2 cellular contexts compared by ENCODE assay signal in the genomic region with DNA sequence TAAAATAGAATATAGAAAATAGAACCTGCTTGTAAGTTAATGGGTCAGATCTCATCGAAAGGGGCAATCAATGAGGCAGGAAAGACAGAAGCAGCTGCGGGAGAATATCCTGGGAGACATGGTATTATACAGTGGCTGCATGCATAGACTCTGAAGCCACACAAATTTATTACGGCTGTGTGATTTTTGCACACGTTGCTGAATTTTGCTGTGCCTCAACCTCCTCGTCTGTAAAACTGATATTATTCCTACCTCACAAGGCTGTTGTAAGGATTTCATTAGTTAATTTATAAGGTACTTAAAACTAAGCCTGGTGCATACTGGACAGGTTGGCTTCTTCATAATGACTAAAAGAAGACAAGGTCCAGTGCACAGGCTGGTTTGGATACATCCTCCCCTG.
TF ChIP-seq lines count a peak whose summit lies in the region.

No MANE protein-coding gene starts in this region.

TF ChIP-seq in A549, 52 proteins besides CTCF, POLR2A, EP300 and RAD21 (continued from another document):
- TF ChIP-seq, protein P1, sequence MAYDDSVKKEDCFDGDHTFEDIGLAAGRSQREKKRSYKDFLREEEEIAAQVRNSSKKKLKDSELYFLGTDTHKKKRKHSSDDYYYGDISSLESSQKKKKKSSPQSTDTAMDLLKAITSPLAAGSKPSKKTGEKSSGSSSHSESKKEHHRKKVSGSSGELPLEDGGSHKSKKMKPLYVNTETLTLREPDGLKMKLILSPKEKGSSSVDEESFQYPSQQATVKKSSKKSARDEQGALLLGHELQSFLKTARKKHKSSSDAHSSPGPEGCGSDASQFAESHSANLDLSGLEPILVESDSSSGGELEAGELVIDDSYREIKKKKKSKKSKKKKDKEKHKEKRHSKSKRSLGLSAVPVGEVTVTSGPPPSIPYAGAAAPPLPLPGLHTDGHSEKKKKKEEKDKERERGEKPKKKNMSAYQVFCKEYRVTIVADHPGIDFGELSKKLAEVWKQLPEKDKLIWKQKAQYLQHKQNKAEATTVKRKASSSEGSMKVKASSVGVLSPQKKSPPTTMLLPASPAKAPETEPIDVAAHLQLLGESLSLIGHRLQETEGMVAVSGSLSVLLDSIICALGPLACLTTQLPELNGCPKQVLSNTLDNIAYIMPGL (CRISPR knock-in tag; IDR thresholded peaks at IDR 0.05; ENCODE audit: borderline replicate concordance) = no peak
- TF ChIP-seq, protein P2, sequence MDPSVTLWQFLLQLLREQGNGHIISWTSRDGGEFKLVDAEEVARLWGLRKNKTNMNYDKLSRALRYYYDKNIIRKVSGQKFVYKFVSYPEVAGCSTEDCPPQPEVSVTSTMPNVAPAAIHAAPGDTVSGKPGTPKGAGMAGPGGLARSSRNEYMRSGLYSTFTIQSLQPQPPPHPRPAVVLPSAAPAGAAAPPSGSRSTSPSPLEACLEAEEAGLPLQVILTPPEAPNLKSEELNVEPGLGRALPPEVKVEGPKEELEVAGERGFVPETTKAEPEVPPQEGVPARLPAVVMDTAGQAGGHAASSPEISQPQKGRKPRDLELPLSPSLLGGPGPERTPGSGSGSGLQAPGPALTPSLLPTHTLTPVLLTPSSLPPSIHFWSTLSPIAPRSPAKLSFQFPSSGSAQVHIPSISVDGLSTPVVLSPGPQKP (IDR thresholded peaks at IDR 0.05; ENCODE audit: low read depth, low read length) = no peak
- no peak for TF ChIP-seq CHD4 (IDR thresholded peaks at IDR 0.05; ENCODE audit: borderline replicate concordance)
- TF ChIP-seq, protein P3, sequence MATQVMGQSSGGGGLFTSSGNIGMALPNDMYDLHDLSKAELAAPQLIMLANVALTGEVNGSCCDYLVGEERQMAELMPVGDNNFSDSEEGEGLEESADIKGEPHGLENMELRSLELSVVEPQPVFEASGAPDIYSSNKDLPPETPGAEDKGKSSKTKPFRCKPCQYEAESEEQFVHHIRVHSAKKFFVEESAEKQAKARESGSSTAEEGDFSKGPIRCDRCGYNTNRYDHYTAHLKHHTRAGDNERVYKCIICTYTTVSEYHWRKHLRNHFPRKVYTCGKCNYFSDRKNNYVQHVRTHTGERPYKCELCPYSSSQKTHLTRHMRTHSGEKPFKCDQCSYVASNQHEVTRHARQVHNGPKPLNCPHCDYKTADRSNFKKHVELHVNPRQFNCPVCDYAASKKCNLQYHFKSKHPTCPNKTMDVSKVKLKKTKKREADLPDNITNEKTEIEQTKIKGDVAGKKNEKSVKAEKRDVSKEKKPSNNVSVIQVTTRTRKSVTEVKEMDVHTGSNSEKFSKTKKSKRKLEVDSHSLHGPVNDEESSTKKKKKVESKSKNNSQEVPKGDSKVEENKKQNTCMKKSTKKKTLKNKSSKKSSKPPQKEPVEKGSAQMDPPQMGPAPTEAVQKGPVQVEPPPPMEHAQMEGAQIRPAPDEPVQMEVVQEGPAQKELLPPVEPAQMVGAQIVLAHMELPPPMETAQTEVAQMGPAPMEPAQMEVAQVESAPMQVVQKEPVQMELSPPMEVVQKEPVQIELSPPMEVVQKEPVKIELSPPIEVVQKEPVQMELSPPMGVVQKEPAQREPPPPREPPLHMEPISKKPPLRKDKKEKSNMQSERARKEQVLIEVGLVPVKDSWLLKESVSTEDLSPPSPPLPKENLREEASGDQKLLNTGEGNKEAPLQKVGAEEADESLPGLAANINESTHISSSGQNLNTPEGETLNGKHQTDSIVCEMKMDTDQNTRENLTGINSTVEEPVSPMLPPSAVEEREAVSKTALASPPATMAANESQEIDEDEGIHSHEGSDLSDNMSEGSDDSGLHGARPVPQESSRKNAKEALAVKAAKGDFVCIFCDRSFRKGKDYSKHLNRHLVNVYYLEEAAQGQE (IDR thresholded peaks at IDR 0.05) = no peak

TF ChIP-seq in K562, 482 proteins besides CTCF, POLR2A, EP300 and RAD21 (continued from another document):
- TF ChIP-seq, protein P4, sequence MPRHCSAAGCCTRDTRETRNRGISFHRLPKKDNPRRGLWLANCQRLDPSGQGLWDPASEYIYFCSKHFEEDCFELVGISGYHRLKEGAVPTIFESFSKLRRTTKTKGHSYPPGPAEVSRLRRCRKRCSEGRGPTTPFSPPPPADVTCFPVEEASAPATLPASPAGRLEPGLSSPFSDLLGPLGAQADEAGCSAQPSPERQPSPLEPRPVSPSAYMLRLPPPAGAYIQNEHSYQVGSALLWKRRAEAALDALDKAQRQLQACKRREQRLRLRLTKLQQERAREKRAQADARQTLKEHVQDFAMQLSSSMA (CRISPR knock-in tag; IDR thresholded peaks at IDR 0.05) = no peak
- 0 out of 2 replicates have a peak, but pooled peaks have one; percentile 3 for TF ChIP-seq ZNF316 (IDR thresholded peaks at IDR 0.05)
